ENCODE assay signal across 16 cellular contexts in genomic region chr11:2579315-2580060, GRCh38.
DNase-seq lines count a peak whose midpoint lies in the region; ATAC-seq and TF ChIP-seq lines count a peak whose summit lies in the region.
"Had no signal": no experiment of that assay in that cellular context is flagged by ENCODE, and none has a peak within 500 bp of the region (broad histone marks: within the 10 kb centered on the region; RNA-seq: fewer than 3 reads in every experiment).

No MANE protein-coding gene starts in this region.

- 80 to 83% methylated on average over 17 of the region's 17 CpGs for WGBS in sigmoid colon, 2 donors

- no peak overlapping the region for H2AFZ ChIP-seq in GM23338
- H2AFZ ChIP-seq: parathyroid adenoma had no signal

- intact Hi-C loops in sigmoid colon (cut with DNase I): loop anchor here (10.0 kb wide), 1 partner anchor 235 kb away; no protein-coding TSS in a partner anchor

- no peak overlapping the region for H3K9ac ChIP-seq in adipocyte (ENCODE audit: low read length)
- H3K9ac ChIP-seq: parathyroid adenoma had no signal

- H3K27me3 ChIP-seq in adipocyte (replicated peaks; ENCODE audit: control insufficient read depth, insufficient read depth, low read length): peaks cover 13% of the 10 kb centered on the region
- H3K27me3 ChIP-seq in sigmoid colon: no peaks in the 10 kb centered on the region
- peaks cover 14% of the 10 kb centered on the region for H3K27me3 ChIP-seq in GM23338 (ENCODE audit: insufficient read depth)
- H3K27me3 ChIP-seq: transverse colon had no signal

- H3K4me3 ChIP-seq in adipocyte (ENCODE audit: low read length) (no peak overlapping the region), sigmoid colon (no peak overlapping the region), GM23338 (no peak overlapping the region)
- H3K4me3 ChIP-seq: transverse colon had no signal

- H3K4me1 ChIP-seq in adipocyte (ENCODE audit: control insufficient read depth, insufficient read depth, low read length) (no peaks in the 10 kb centered on the region), sigmoid colon (no peaks in the 10 kb centered on the region), GM23338 (ENCODE audit: insufficient read depth) (no peaks in the 10 kb centered on the region)
- H3K4me1 ChIP-seq: parathyroid adenoma had no signal

- H4K20me1 ChIP-seq in GM23338 (replicated peaks; ENCODE audit: insufficient read depth): no peaks in the 10 kb centered on the region

- no peaks in the 10 kb centered on the region for H3K9me2 ChIP-seq in GM23338 (ENCODE audit: insufficient read depth)

- TF ChIP-seq CTCF in sigmoid colon (IDR thresholded peaks at IDR 0.05) (no peak), GM23338 (conservative IDR thresholded peaks at IDR 0.05; ENCODE audit: low read depth in 2 of 2) (no peak)

- H3K9me3 Mint-ChIP-seq in GM23338: no peaks in the 10 kb centered on the region
- H3K9me3 Mint-ChIP-seq: CD14-positive monocyte; dendritic cell treated with granulocyte-macrophage colony-stimulating factor and Interleukin-4, amounts not matched to agents 40 ng/mL and 50 ng/mL, for 4 days had no signal

- H3K4me3 Mint-ChIP-seq in GM23338: no peak overlapping the region
- H3K4me3 Mint-ChIP-seq: CD14-positive monocyte; dendritic cell treated with granulocyte-macrophage colony-stimulating factor and Interleukin-4, amounts not matched to agents 40 ng/mL and 50 ng/mL, for 4 days had no signal

- H3K27ac Mint-ChIP-seq in GM23338: no peak overlapping the region
- H3K27ac Mint-ChIP-seq: dendritic cell treated with granulocyte-macrophage colony-stimulating factor and Interleukin-4, amounts not matched to agents 40 ng/mL and 50 ng/mL, for 4 days had no signal

- H3K9me3 ChIP-seq in adipocyte (ENCODE audit: control insufficient read depth, low read length): no peaks in the 10 kb centered on the region
- no peaks in the 10 kb centered on the region for H3K9me3 ChIP-seq in sigmoid colon
- H3K9me3 ChIP-seq: transverse colon had no signal

- ATAC-seq in left lobe of liver: no peak
- ATAC-seq in GM23338: no peak

- no peak for TF ChIP-seq POLR2A in sigmoid colon (IDR thresholded peaks at IDR 0.05)

- no peaks in the 10 kb centered on the region for H3K79me2 ChIP-seq in GM23338 (replicated peaks; ENCODE audit: insufficient read depth)
- H3K79me2 ChIP-seq: parathyroid adenoma had no signal

- TF ChIP-seq EP300 in Ishikawa (IDR thresholded peaks at IDR 0.05; ENCODE audit: borderline replicate concordance) (no peak), sigmoid colon (IDR thresholded peaks at IDR 0.05) (no peak)

- DNase-seq in adipocyte (ENCODE audit: low read depth): peak; percentile 3
- DNase-seq in left lobe of liver (ENCODE audit: low spot score): peak; percentile 42
- peak; percentile 48 for DNase-seq in sigmoid colon
- no peak for DNase-seq in DMS53 (lab: John Stamatoyannopoulos, UW)
- no peak for DNase-seq in GM23338 (ENCODE audit: low spot score)
- no peak for DNase-seq in germinal center (ENCODE audit: low spot score)
- DNase-seq: DND-41; MM.1S; NCI-H2081; NCI-H82; stimulated activated CD8-positive, alpha-beta memory T cell treated with anti-CD3 and anti-CD28 coated beads, Interleukin-4, amount 100 ng/mL, for 48 hours had no signal

- peaks cover 4% of the 10 kb centered on the region; the same call in 2 of the 3 replicates for H3K4me1 Mint-ChIP-seq in GM23338
- H3K4me1 Mint-ChIP-seq: CD14-positive monocyte had no signal

- no peaks in the 10 kb centered on the region for H3K36me3 Mint-ChIP-seq in GM23338 (ENCODE audit: low read depth)

- no peak for TF ChIP-seq RAD21 in Ishikawa (IDR thresholded peaks at IDR 0.05; ENCODE audit: low read depth)

- no peaks in the 10 kb centered on the region for H3F3A ChIP-seq in GM23338 (replicated peaks; ENCODE audit: low read depth)

- H3K27ac ChIP-seq in sigmoid colon (no peak overlapping the region), GM23338 (ENCODE audit: low read depth) (no peak overlapping the region)
- H3K27ac ChIP-seq: parathyroid adenoma, transverse colon had no signal

- no peaks in the 10 kb centered on the region for H3K36me3 ChIP-seq in adipocyte (ENCODE audit: control insufficient read depth, insufficient read depth, low read length, severe bottlenecking)
- no peaks in the 10 kb centered on the region for H3K36me3 ChIP-seq in sigmoid colon
- no peaks in the 10 kb centered on the region for H3K36me3 ChIP-seq in GM23338 (ENCODE audit: insufficient read depth)
- H3K36me3 ChIP-seq: transverse colon had no signal

- H3K27me3 Mint-ChIP-seq in GM23338 (ENCODE audit: insufficient read depth, low read depth, poor library complexity): peaks cover 46% of the 10 kb centered on the region
- H3K27me3 Mint-ChIP-seq: dendritic cell treated with granulocyte-macrophage colony-stimulating factor and Interleukin-4, amounts not matched to agents 40 ng/mL and 50 ng/mL, for 4 days had no signal

- no peak overlapping the region for H3K4me2 ChIP-seq in GM23338

TF ChIP-seq in Ishikawa, 13 proteins besides CTCF, POLR2A, EP300 and RAD21 (continues in another document):
- peak; percentile 23; the same call in 1 of the 2 replicates for TF ChIP-seq TEAD4 (IDR thresholded peaks at IDR 0.05)
- TF ChIP-seq REST (IDR thresholded peaks at IDR 0.05; ENCODE audit: low read depth): no peak
- no peak for TF ChIP-seq CEBPB (IDR thresholded peaks at IDR 0.05)
- TF ChIP-seq TAF1 (IDR thresholded peaks at IDR 0.05; ENCODE audit: low read depth): no peak
- TF ChIP-seq FOXM1 (IDR thresholded peaks at IDR 0.05; ENCODE audit: borderline replicate concordance, low read depth): no peak
- 0 out of 2 replicates have a peak, but pooled peaks have one; percentile 23 for TF ChIP-seq NFIC (IDR thresholded peaks at IDR 0.05)
- TF ChIP-seq TCF12 (IDR thresholded peaks at IDR 0.05; ENCODE audit: low read depth): no peak
- no peak for TF ChIP-seq CREB1 (IDR thresholded peaks at IDR 0.05; ENCODE audit: low read depth)

TF ChIP-seq in GM23338, 12 proteins besides CTCF, POLR2A, EP300 and RAD21:
- TF ChIP-seq STAT1 (IDR thresholded peaks at IDR 0.05; ENCODE audit: unreplicated experiment): no peak
- no peak for TF ChIP-seq ETS1 (IDR thresholded peaks at IDR 0.05)
- no peak for TF ChIP-seq EZH2 (IDR thresholded peaks at IDR 0.05; ENCODE audit: low read depth, unreplicated experiment)

Comparison
In these comparisons a context has a peak if more than half of its experiments do, and no peak if none do; other contexts are left out.
1. DNase-seq: peak in adipocyte (single experiment), left lobe of liver (single experiment) and sigmoid colon (single experiment); none in DMS53 (single experiment), GM23338 (single experiment) and germinal center (single experiment).